ENCODE assay signal across 33 cellular contexts in the genomic region with DNA sequence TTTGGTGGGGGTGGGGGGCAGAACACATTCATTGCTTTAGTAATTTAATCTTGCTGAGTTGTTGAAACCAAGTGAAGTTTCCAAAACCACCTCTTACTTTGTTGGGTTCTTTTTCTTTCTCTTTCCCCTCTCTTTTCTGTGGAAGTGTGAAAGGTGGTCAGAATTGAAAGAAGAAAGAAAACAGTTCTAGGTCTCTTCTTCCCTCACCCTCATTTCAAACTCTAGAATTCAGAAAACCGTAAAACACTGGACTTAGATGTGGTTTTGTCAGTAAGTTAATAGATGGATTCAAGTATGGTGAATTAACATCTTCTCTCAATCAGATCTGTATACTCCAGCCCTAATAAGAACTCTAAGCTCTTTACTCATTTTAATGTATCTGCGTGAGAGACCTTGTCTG. TPM values are rescaled to one million over a fixed set of nuclear protein-coding genes. Genes with fewer than 3 reads are reported as not detected.
"Had no signal": no experiment of that assay in that cellular context is flagged by ENCODE, and none has a peak within 500 bp of the region (broad histone marks: within the 10 kb centered on the region; RNA-seq: fewer than 3 reads in every experiment).

No MANE protein-coding gene starts in this region.

- H3K4me1 ChIP-seq: esophagus muscularis mucosa, foreskin keratinocyte, gastroesophageal sphincter, heart left ventricle, left lung, psoas muscle, sigmoid colon, suprapubic skin, transverse colon, upper lobe of right lung, uterus had no signal

- H2AFZ ChIP-seq: hepatocyte had no signal

- H3K4me3 Mint-ChIP-seq: mesothelial cell of epicardium; naive thymus-derived CD8-positive, alpha-beta T cell; nephron progenitor cell; stimulated activated memory B cell treated with anti-CD40 and anti-IgM and Interleukin-4, amounts not matched to agents 10 μg/mL and 1 μg/mL and 100 μg/mL, for 72 hours; stimulated activated naive CD8-positive, alpha-beta T cell treated with anti-CD3 and anti-CD28 coated beads, Interleukin-15, Interleukin-2, amounts not matched to agents 100 ng/mL and 50 ng/mL, for 24 hours had no signal

- H3K36me3 ChIP-seq: esophagus muscularis mucosa, gastroesophageal sphincter, heart left ventricle, left lung, sigmoid colon, suprapubic skin, transverse colon, upper lobe of right lung, uterus had no signal

- H3K79me2 ChIP-seq: hepatocyte had no signal

- H3K36me3 Mint-ChIP-seq: mesothelial cell of epicardium; naive thymus-derived CD8-positive, alpha-beta T cell; stimulated activated memory B cell treated with anti-CD40 and anti-IgM and Interleukin-4, amounts not matched to agents 10 μg/mL and 1 μg/mL and 100 μg/mL, for 72 hours had no signal

- H3K4me3 ChIP-seq: coronary artery, esophagus muscularis mucosa, gastroesophageal sphincter, heart left ventricle, hepatocyte, left lung, psoas muscle, sigmoid colon, suprapubic skin, transverse colon, upper lobe of right lung, uterus had no signal

- H3K9me3 Mint-ChIP-seq: mesothelial cell of epicardium; naive thymus-derived CD8-positive, alpha-beta T cell; nephron progenitor cell; stimulated activated memory B cell treated with anti-CD40 and anti-IgM and Interleukin-4, amounts not matched to agents 10 μg/mL and 1 μg/mL and 100 μg/mL, for 72 hours; stimulated activated naive CD8-positive, alpha-beta T cell treated with anti-CD3 and anti-CD28 coated beads, Interleukin-15, Interleukin-2, amounts not matched to agents 100 ng/mL and 50 ng/mL, for 24 hours had no signal

- ATAC-seq: foreskin keratinocyte; gastroesophageal sphincter; heart left ventricle; left cardiac atrium; left lung; naive thymus-derived CD8-positive, alpha-beta T cell; psoas muscle; right cardiac atrium; stimulated activated memory B cell treated with anti-CD40 and anti-IgM and Interleukin-4, amounts not matched to agents 10 μg/mL and 1 μg/mL and 100 μg/mL, for 72 hours; upper lobe of right lung had no signal

- DNase-seq: dermis blood vessel endothelial cell; effector memory CD4-positive, alpha-beta T cell; foreskin keratinocyte; heart left ventricle; left cardiac atrium; left lung; mesenchymal stem cell; naive thymus-derived CD8-positive, alpha-beta T cell; nephron progenitor cell; nucleus accumbens; posterior cingulate gyrus; psoas muscle; right cardiac atrium; sigmoid colon; stimulated activated CD4-positive, alpha-beta T cell treated with anti-CD3 and anti-CD28 coated beads, Interleukin-2, amount 100 ng/mL, for 24 hours; stimulated activated CD4-positive, alpha-beta T cell treated with anti-CD3 and anti-CD28 coated beads, Interleukin-4, amount 100 ng/mL, for 24 hours; transverse colon; upper lobe of right lung; uterus had no signal

- H3K27me3 Mint-ChIP-seq: naive thymus-derived CD8-positive, alpha-beta T cell; stimulated activated memory B cell treated with anti-CD40 and anti-IgM and Interleukin-4, amounts not matched to agents 10 μg/mL and 1 μg/mL and 100 μg/mL, for 72 hours; stimulated activated naive CD8-positive, alpha-beta T cell treated with anti-CD3 and anti-CD28 coated beads, Interleukin-15, Interleukin-2, amounts not matched to agents 100 ng/mL and 50 ng/mL, for 24 hours had no signal

- H3K4me1 Mint-ChIP-seq: mesothelial cell of epicardium; nephron progenitor cell; stimulated activated memory B cell treated with anti-CD40 and anti-IgM and Interleukin-4, amounts not matched to agents 10 μg/mL and 1 μg/mL and 100 μg/mL, for 72 hours had no signal

- H3K27me3 ChIP-seq: esophagus muscularis mucosa, foreskin keratinocyte, gastroesophageal sphincter, hepatocyte, left lung, sigmoid colon, suprapubic skin, transverse colon, upper lobe of right lung, uterus had no signal

- H3K27ac ChIP-seq: coronary artery, esophagus muscularis mucosa, foreskin keratinocyte, gastroesophageal sphincter, heart left ventricle, hepatocyte, left lung, psoas muscle, sigmoid colon, suprapubic skin, transverse colon, upper lobe of right lung, uterus had no signal

- H3K27ac Mint-ChIP-seq: mesothelial cell of epicardium; nephron progenitor cell; stimulated activated memory B cell treated with anti-CD40 and anti-IgM and Interleukin-4, amounts not matched to agents 10 μg/mL and 1 μg/mL and 100 μg/mL, for 72 hours; stimulated activated naive CD8-positive, alpha-beta T cell treated with anti-CD3 and anti-CD28 coated beads, Interleukin-15, Interleukin-2, amounts not matched to agents 100 ng/mL and 50 ng/mL, for 24 hours had no signal

- H3K4me2 ChIP-seq: hepatocyte had no signal

- FAIRE-seq: endothelial cell of umbilical vein, islet of Langerhans had no signal

RNA-seq across cellular contexts. Expression of gene PLP1, which starts 23.7 kb away (rescaled TPM):
- total RNA-seq: dermis blood vessel endothelial cell; endothelial cell of umbilical vein; epithelial cell of proximal tubule; foreskin keratinocyte; kidney epithelial cell; lung microvascular endothelial cell; naive thymus-derived CD8-positive, alpha-beta T cell; renal cortical epithelial cell; upper lobe of right lung had no signal
